Comparison of ENCODE assay signal across 1 cellular context in the genomic region with DNA sequence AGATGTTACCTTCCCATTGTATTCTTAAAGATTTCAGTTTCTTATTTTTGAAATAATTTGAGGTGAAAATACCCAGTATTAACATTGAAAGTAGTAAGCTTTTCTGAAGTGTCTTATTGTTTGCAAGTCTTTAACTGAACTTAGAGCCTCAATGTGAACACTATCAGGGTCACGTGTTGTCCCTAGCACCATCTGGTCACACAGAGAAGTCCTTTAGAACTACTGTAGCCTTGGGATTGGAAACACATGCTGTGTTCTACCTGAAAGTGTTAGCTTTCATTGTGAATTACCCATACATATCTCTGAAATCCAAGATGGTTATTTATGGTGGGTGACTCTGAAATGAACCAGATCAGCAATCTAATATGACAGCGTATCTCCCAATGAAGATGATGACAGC.
A peak's percentile ranks its signal among the peaks of the same experiment; 100 is the strongest.
TF ChIP-seq lines count a peak whose summit lies in the region.

No MANE protein-coding gene starts in this region.

TF ChIP-seq in K562, 482 proteins besides CTCF, POLR2A, EP300 and RAD21:
- TF ChIP-seq, protein P1, sequence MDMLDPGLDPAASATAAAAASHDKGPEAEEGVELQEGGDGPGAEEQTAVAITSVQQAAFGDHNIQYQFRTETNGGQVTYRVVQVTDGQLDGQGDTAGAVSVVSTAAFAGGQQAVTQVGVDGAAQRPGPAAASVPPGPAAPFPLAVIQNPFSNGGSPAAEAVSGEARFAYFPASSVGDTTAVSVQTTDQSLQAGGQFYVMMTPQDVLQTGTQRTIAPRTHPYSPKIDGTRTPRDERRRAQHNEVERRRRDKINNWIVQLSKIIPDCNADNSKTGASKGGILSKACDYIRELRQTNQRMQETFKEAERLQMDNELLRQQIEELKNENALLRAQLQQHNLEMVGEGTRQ (CRISPR knock-in tag; IDR thresholded peaks at IDR 0.05), result 0 out of 2 replicates have a peak, but pooled peaks have one; percentile 20
TF ChIP-seq in K562: peak in this region for 1; not testable (repeated sequence) for 481.
